In the genomic region with DNA sequence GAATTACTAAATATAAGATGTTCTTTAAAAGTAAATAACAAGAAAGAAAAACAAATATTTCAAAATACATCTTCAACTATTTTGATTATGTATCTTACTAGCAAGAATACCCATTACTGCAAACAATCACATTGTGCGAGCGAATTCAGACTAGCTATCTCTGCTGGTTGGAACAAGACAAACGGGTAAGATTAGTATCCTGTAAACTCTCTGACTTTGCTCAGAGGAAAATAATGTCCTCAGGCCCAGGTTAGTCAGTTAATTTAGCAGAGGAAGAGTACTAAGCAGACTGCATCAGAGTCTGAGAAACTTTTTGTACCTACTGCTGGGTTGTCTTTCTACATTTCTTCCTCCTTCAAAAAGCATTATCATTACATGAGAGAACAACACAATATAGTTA, we compare ENCODE assay signal across 24 cellular contexts.
"Had no signal": no experiment of that assay in that cellular context is flagged by ENCODE, and none has a peak within 500 bp of the region (broad histone marks: within the 10 kb centered on the region; RNA-seq: fewer than 3 reads in every experiment).

No MANE protein-coding gene starts in this region.

- ATAC-seq: activated T-cell treated with anti-CD3 and anti-CD28 coated beads, Interleukin-2, amount 50 U/mL, for 4 hours; body of pancreas; naive thymus-derived CD4-positive, alpha-beta T cell; pancreas; psoas muscle had no signal

- H3K4me1 ChIP-seq: body of pancreas, colonic mucosa, psoas muscle, transverse colon had no signal

- H3K4me3 Mint-ChIP-seq: activated CD4-positive, alpha-beta memory T cell treated with anti-CD3 and anti-CD28 coated beads, Interleukin-2, amount 10 ng/mL, durations not matched to agents 7 days and 5 days; activated CD4-positive, alpha-beta T cell treated with anti-CD3 and anti-CD28 coated beads, Interleukin-2, amount 10 ng/mL, durations not matched to agents 7 days and 5 days; activated naive CD8-positive, alpha-beta T cell; activated T-cell treated with anti-CD3 and anti-CD28 coated beads, Interleukin-2, amount 50 U/mL, for 4 hours; naive thymus-derived CD4-positive, alpha-beta T cell had no signal

- H3K9me3 ChIP-seq: body of pancreas, colonic mucosa, pancreas, psoas muscle, spleen, transverse colon had no signal

- H3K27ac Mint-ChIP-seq: activated CD4-positive, alpha-beta memory T cell treated with anti-CD3 and anti-CD28 coated beads, Interleukin-2, amount 10 ng/mL, durations not matched to agents 7 days and 5 days; activated CD4-positive, alpha-beta T cell treated with anti-CD3 and anti-CD28 coated beads, Interleukin-2, amount 10 ng/mL, durations not matched to agents 7 days and 5 days had no signal

- H3K27me3 Mint-ChIP-seq: activated CD4-positive, alpha-beta memory T cell treated with anti-CD3 and anti-CD28 coated beads, Interleukin-2, amount 10 ng/mL, durations not matched to agents 7 days and 5 days; activated CD4-positive, alpha-beta T cell treated with anti-CD3 and anti-CD28 coated beads, Interleukin-2, amount 10 ng/mL, durations not matched to agents 7 days and 5 days; activated naive CD8-positive, alpha-beta T cell; naive thymus-derived CD4-positive, alpha-beta T cell had no signal

- H3K27me3 ChIP-seq: body of pancreas, colonic mucosa, pancreas, spleen, transverse colon had no signal

- DNase-seq: activated CD4-positive, alpha-beta memory T cell treated with anti-CD3 and anti-CD28 coated beads, Interleukin-2, amount 10 ng/mL, durations not matched to agents 7 days and 5 days; activated CD4-positive, alpha-beta T cell treated with anti-CD3 and anti-CD28 coated beads, Interleukin-2, amount 10 ng/mL, durations not matched to agents 7 days and 5 days; activated CD4-positive, CD25-positive, alpha-beta regulatory T cell treated with anti-CD3 and anti-CD28 coated beads, Interleukin-2, amount 50 U/mL, for 72 hours; activated CD8-positive, alpha-beta memory T cell treated with anti-CD3 and anti-CD28 coated beads, Interleukin-2, amount 50 U/mL, for 48 hours; activated naive CD4-positive, alpha-beta T cell treated with Interleukin-2 at 50 U/mL for 16 hours; activated T-cell treated with anti-CD3 and anti-CD28 coated beads, Interleukin-2, amount 50 U/mL, for 4 hours; aorta; body of pancreas; cerebellar nuclear complex; colonic mucosa; effector CD8-positive, alpha-beta T cell; erythroblast; head of caudate nucleus; hypothalamus; midbrain; naive thymus-derived CD4-positive, alpha-beta T cell; nucleus accumbens; pancreas; psoas muscle; spleen; stimulated activated naive CD4-positive, alpha-beta T cell treated with Interleukin-2 at 50 U/mL for 16 hours; T-helper 9 cell; transverse colon had no signal

- H3K36me3 ChIP-seq: colonic mucosa had no signal

- H3K27ac ChIP-seq: body of pancreas, colonic mucosa, pancreas, psoas muscle, spleen, transverse colon had no signal

- H3K4me3 ChIP-seq: body of pancreas, colonic mucosa, pancreas, psoas muscle, spleen, transverse colon had no signal
